In the genomic region with DNA sequence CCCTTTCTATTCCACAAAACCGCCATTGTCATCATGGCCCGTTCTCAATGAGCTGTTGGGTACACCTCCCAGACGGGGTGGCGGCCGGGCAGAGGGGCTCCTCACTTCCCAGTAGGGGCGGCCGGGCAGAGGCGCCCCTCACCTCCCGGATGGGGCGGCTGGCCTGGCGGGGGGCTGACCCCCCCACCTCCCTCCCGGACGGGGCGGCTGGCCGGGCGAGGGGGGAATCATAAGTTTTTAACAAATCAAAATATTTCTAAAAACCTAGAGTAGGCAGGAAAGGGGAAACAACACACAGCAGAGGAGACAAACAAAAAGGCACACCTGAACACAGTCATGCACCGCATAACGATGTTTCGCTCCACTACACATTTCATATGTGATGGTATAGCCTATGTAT, we compare ENCODE assay signal across 5 cellular contexts. TPM values are rescaled to one million over a fixed set of nuclear protein-coding genes. Genes with fewer than 3 reads are reported as not detected.
"Had no signal": no experiment of that assay in that cellular context is flagged by ENCODE, and none has a peak within 500 bp of the region (broad histone marks: within the 10 kb centered on the region; RNA-seq: fewer than 3 reads in every experiment).

No MANE protein-coding gene starts in this region.

RNA-seq across cellular contexts. Expression of a gene that starts 8.1 kb away (rescaled TPM):
- total RNA-seq: HepG2, HT-29, HT1080, IMR-90, K562 had no signal

RNA-seq across cellular contexts. Expression of a gene that starts 27.9 kb away (rescaled TPM):
- total RNA-seq: HepG2, HT-29, HT1080, IMR-90, K562 had no signal
